Comparison of ENCODE assay signal across 9 cellular contexts in genomic region chr11:7600205-7600775, GRCh38.
DNase-seq lines count a peak whose midpoint lies in the region; ATAC-seq and TF ChIP-seq lines count a peak whose summit lies in the region.
"Had no signal": no experiment of that assay in that cellular context is flagged by ENCODE, and none has a peak within 500 bp of the region (broad histone marks: within the 10 kb centered on the region; RNA-seq: fewer than 3 reads in every experiment).

No MANE protein-coding gene starts in this region.

- no peaks in the 10 kb centered on the region for H4K20me1 ChIP-seq in GM23248 (ENCODE audit: insufficient read depth)

- intact Hi-C loops in heart right ventricle (cut with DNase I), result no loop called here

- H3K27ac ChIP-seq in GM23248 (peak overlapping the region; percentile 42), heart right ventricle (peak overlapping the region in 1 of 10 donors; percentile 8), skeletal muscle tissue (ENCODE audit: low read depth, low read length) (peak overlapping the region; percentile 44)

- peak overlapping the region; percentile 26 for H2AFZ ChIP-seq in GM23248

- H3K9ac ChIP-seq in GM23248 (no peak overlapping the region), skeletal muscle tissue (ENCODE audit: low read depth in 1 of 3, low read length in 3 of 3) (no peak overlapping the region)

- H3K27me3 ChIP-seq in GM23248 (replicated peaks; ENCODE audit: insufficient read depth), result no peaks in the 10 kb centered on the region
- no peaks in the 10 kb centered on the region for H3K27me3 ChIP-seq in heart right ventricle
- H3K27me3 ChIP-seq in skeletal muscle tissue (ENCODE audit: control insufficient read depth in 3 of 3, insufficient read depth in 3 of 3, low read length in 3 of 3), result no peaks in the 10 kb centered on the region

- DNase-seq in GM23248, result peak; percentile 79
- peak; percentile 32 for DNase-seq in T1000 (lab: John Stamatoyannopoulos, UW)
- no peak for DNase-seq in heart right ventricle
- no peak for DNase-seq in activated CD8-positive, alpha-beta memory T cell treated with anti-CD3 and anti-CD28 coated beads, Interleukin-2, amount 50 U/mL, for 48 hours
- DNase-seq in middle frontal gyrus (ENCODE audit: extremely low spot score, low spot score), result no peak
- DNase-seq: NCI-H1092 had no signal

- WGBS in GM23248 (ENCODE audit: low coverage in 1 of 2, low lambda C conversion rate in 2 of 2, missing lambda C conversion rate in 2 of 2), 2 experiments, result 40 to 42% methylated on average over 6 of the region's 6 CpGs
- WGBS in heart right ventricle, 2 donors, result 70 to 74% methylated on average over 6 of the region's 6 CpGs

- H3K4me2 ChIP-seq in GM23248 (ENCODE audit: unreplicated experiment), result peak overlapping the region; percentile 2

- H3K4me1 ChIP-seq in GM23248 (ENCODE audit: insufficient read depth) (peaks cover 33% of the 10 kb centered on the region), heart right ventricle (peaks cover 0 to 17% (median 7%) of the 10 kb centered on the region in 9 donors), skeletal muscle tissue (ENCODE audit: control insufficient read depth in 3 of 3, insufficient read depth in 3 of 3, low read length in 3 of 3) (peaks cover 16 to 46% (median 20%) of the 10 kb centered on the region in 3 donors)

- no peaks in the 10 kb centered on the region for H3K9me2 ChIP-seq in GM23248 (ENCODE audit: insufficient read depth)

- in situ Hi-C loops in GM23248 (cut with MboI), result no loop called here

- H3K9me3 ChIP-seq in GM23248 (ENCODE audit: low read depth) (no peaks in the 10 kb centered on the region), heart right ventricle (no peaks in the 10 kb centered on the region), skeletal muscle tissue (ENCODE audit: control insufficient read depth in 3 of 3, low read length in 3 of 3) (no peaks in the 10 kb centered on the region)

- peaks cover 34% of the 10 kb centered on the region for H3F3A ChIP-seq in GM23248 (ENCODE audit: insufficient read depth)

- no peak for TF ChIP-seq CTCF in heart right ventricle (IDR thresholded peaks at IDR 0.05)

- ATAC-seq in heart right ventricle (peak in 6 of 8 donors; percentile 19 to 83 (median 51)), HG02840 (IDR thresholded peaks at IDR 0.05; ENCODE audit: low FRiP score, unreplicated experiment) (no peak), GM21367 (IDR thresholded peaks at IDR 0.05; ENCODE audit: unreplicated experiment) (no peak)

- H3K79me2 ChIP-seq in GM23248 (ENCODE audit: insufficient read depth), result no peaks in the 10 kb centered on the region

- H3K4me3 ChIP-seq in GM23248, result no peak overlapping the region
- no peak overlapping the region for H3K4me3 ChIP-seq in heart right ventricle
- no peak overlapping the region for H3K4me3 ChIP-seq in skeletal muscle tissue (ENCODE audit: low read length in 3 of 3)

- H3K36me3 ChIP-seq in GM23248 (ENCODE audit: low read depth) (no peaks in the 10 kb centered on the region), heart right ventricle (peaks cover 0 to 29% (median 0%) of the 10 kb centered on the region in 9 donors), skeletal muscle tissue (ENCODE audit: control insufficient read depth in 3 of 3, insufficient read depth in 3 of 3, low read length in 3 of 3) (peaks cover 8 to 14% (median 13%) of the 10 kb centered on the region in 3 donors)

Comparison
In these comparisons a context has a peak if more than half of its experiments do, and no peak if none do; other contexts are left out.
1. DNase-seq: peak in GM23248 (single experiment) and T1000 (single experiment); none in heart right ventricle (0 of 2), activated CD8-positive, alpha-beta memory T cell treated with anti-CD3 and anti-CD28 coated beads, Interleukin-2, amount 50 U/mL, for 48 hours (single experiment) and middle frontal gyrus (single experiment).
2. ATAC-seq: peak in heart right ventricle (6 of 8); none in HG02840 (single experiment) and GM21367 (single experiment).